In genomic region chr17:48100591-48101011, GRCh38 we compare ENCODE assay signal across 8 cellular contexts. TPM values are rescaled to one million over a fixed set of nuclear protein-coding genes. Genes with fewer than 3 reads are reported as not detected.
DNase-seq lines count a peak whose midpoint lies in the region; ATAC-seq and TF ChIP-seq lines count a peak whose summit lies in the region.

No MANE protein-coding gene starts in this region.

- no peak for DNase-seq in T-helper 1 cell
- DNase-seq in MM.1S: no peak
- DNase-seq in activated B cell treated with CpG ODN at 0.5 μM for 24 hours: no peak
- DNase-seq in foreskin keratinocyte: peak; percentile 56 to 77
- DNase-seq in activated CD4-positive, alpha-beta T cell treated with anti-CD3 and anti-CD28 coated beads, Interleukin-2, amount 50 U/mL, for 48 hours: no peak

- no peaks in the 10 kb centered on the region for H3K27me3 Mint-ChIP-seq in T-helper 1 cell treated with Interleukin-12 subunit alpha and Interleukin-12 subunit beta and Interleukin-4 antibody, amounts not matched to agents 30 μg/mL and 1 μg/mL, for 36 hours (ENCODE audit: low read depth)
- no peaks in the 10 kb centered on the region for H3K27me3 Mint-ChIP-seq in activated B cell treated with CpG ODN at 0.5 μM for 24 hours

- peaks cover 55% of the 10 kb centered on the region for H3K79me2 ChIP-seq in MM.1S (ENCODE audit: low read length)

- POLR2A ChIA-PET in activated B cell treated with CpG ODN at 0.5 μM for 24 hours (lab: Charles Lee): interaction anchor here (0.9 to 5.7 kb wide), 3 partner anchors 9 to 53 kb away, joined by 5 to 83 read pairs (median 8); partner anchors contain the start of gene NFE2L1

- no peak for TF ChIP-seq CTCF in MM.1S (IDR thresholded peaks at IDR 0.05; ENCODE audit: low read length)
- no peak for TF ChIP-seq CTCF in activated B cell treated with CpG ODN at 0.5 μM for 24 hours (IDR thresholded peaks at IDR 0.05)
- no peak for TF ChIP-seq CTCF in foreskin keratinocyte (conservative IDR thresholded peaks at IDR 0.05)
- no peak for TF ChIP-seq CTCF in neutrophil (IDR thresholded peaks at IDR 0.05)

- H3K9me3 Mint-ChIP-seq in T-helper 1 cell treated with Interleukin-12 subunit alpha and Interleukin-12 subunit beta and Interleukin-4 antibody, amounts not matched to agents 30 μg/mL and 1 μg/mL, for 36 hours: peaks cover 8% of the 10 kb centered on the region
- H3K9me3 Mint-ChIP-seq in activated B cell treated with CpG ODN at 0.5 μM for 24 hours: peaks cover 4% of the 10 kb centered on the region

- H3K4me2 ChIP-seq in MM.1S (ENCODE audit: low read depth, low read length): peak overlapping the region; percentile 96

- H3K9ac ChIP-seq in MM.1S (ENCODE audit: low read length): peak overlapping the region; percentile 66

- H4K20me1 ChIP-seq in MM.1S (ENCODE audit: insufficient read depth, low read length): no peaks in the 10 kb centered on the region

- ATAC-seq in activated B cell treated with CpG ODN at 0.5 μM for 24 hours (ENCODE audit: low read depth): no peak
- peak; percentile 29 for ATAC-seq in foreskin keratinocyte
- no peak for ATAC-seq in HG03025 (IDR thresholded peaks at IDR 0.05; ENCODE audit: low FRiP score, unreplicated experiment)

- H3K4me1 Mint-ChIP-seq in T-helper 1 cell treated with Interleukin-12 subunit alpha and Interleukin-12 subunit beta and Interleukin-4 antibody, amounts not matched to agents 30 μg/mL and 1 μg/mL, for 36 hours (ENCODE audit: low read depth): peaks cover 32% of the 10 kb centered on the region
- peaks cover 51% of the 10 kb centered on the region for H3K4me1 Mint-ChIP-seq in activated B cell treated with CpG ODN at 0.5 μM for 24 hours

- H3K4me3 ChIP-seq in MM.1S (ENCODE audit: low read length): peak overlapping the region; percentile 96
- H3K4me3 ChIP-seq in neutrophil (ENCODE audit: low read depth in 1 of 2, low read length in 1 of 2): peak overlapping the region; percentile 83 to 87

- peak overlapping the region; percentile 83 for H3K27ac Mint-ChIP-seq in T-helper 1 cell treated with Interleukin-12 subunit alpha and Interleukin-12 subunit beta and Interleukin-4 antibody, amounts not matched to agents 30 μg/mL and 1 μg/mL, for 36 hours
- H3K27ac Mint-ChIP-seq in activated B cell treated with CpG ODN at 0.5 μM for 24 hours: peak overlapping the region; percentile 92

- no peaks in the 10 kb centered on the region for H3K27me3 ChIP-seq in MM.1S (replicated peaks; ENCODE audit: insufficient read depth, low read length)
- H3K27me3 ChIP-seq in foreskin keratinocyte: no peaks in the 10 kb centered on the region
- H3K27me3 ChIP-seq in neutrophil: no peaks in the 10 kb centered on the region

- H3F3A ChIP-seq in MM.1S (ENCODE audit: insufficient read depth, low read length): peaks cover 26% of the 10 kb centered on the region

- H3K4me1 ChIP-seq in MM.1S (ENCODE audit: low read length) (peaks cover 17% of the 10 kb centered on the region), foreskin keratinocyte (peaks cover 11% of the 10 kb centered on the region), neutrophil (ENCODE audit: control insufficient read depth in 1 of 2, insufficient read depth in 1 of 2, low read depth in 1 of 2, low read length in 1 of 2) (peaks cover 51 to 52% of the 10 kb centered on the region in 2 experiments)

- CTCF ChIA-PET in activated B cell treated with CpG ODN at 0.5 μM for 24 hours (lab: Charles Lee): interaction anchor here (0.7 to 2.7 kb wide), 5 partner anchors 12 to 75 kb away, joined by 3 to 12 read pairs (median 4); no protein-coding TSS in a partner anchor

- intact Hi-C loops in activated B cell treated with CpG ODN at 0.5 μM for 24 hours (cut with micrococcal nuclease): loop anchor here (1.0 to 10.0 kb wide), 4 partner anchors 11 to 792 kb away; partner anchors contain the start of genes ATP5MC1, KPNB1 and NFE2L1

- H3K9me3 ChIP-seq in MM.1S (replicated peaks; ENCODE audit: insufficient read depth, low read length) (no peaks in the 10 kb centered on the region), neutrophil (no peaks in the 10 kb centered on the region)

- H2AFZ ChIP-seq in MM.1S (ENCODE audit: low read length): peak overlapping the region; percentile 94

- H3K9me2 ChIP-seq in MM.1S (replicated peaks; ENCODE audit: insufficient read depth, low read length): no peaks in the 10 kb centered on the region

- H3K4me3 Mint-ChIP-seq in T-helper 1 cell treated with Interleukin-12 subunit alpha and Interleukin-12 subunit beta and Interleukin-4 antibody, amounts not matched to agents 30 μg/mL and 1 μg/mL, for 36 hours: peak overlapping the region; percentile 96
- H3K4me3 Mint-ChIP-seq in activated B cell treated with CpG ODN at 0.5 μM for 24 hours: peak overlapping the region; percentile 94

- peaks cover 5% of the 10 kb centered on the region for H3K36me3 Mint-ChIP-seq in T-helper 1 cell treated with Interleukin-12 subunit alpha and Interleukin-12 subunit beta and Interleukin-4 antibody, amounts not matched to agents 30 μg/mL and 1 μg/mL, for 36 hours (ENCODE audit: low read depth)
- peaks cover 6% of the 10 kb centered on the region for H3K36me3 Mint-ChIP-seq in activated B cell treated with CpG ODN at 0.5 μM for 24 hours (ENCODE audit: low read depth)

- H3K27ac ChIP-seq in MM.1S (ENCODE audit: low read length) (peak overlapping the region; percentile 73; the same call in 1 of the 2 replicates), foreskin keratinocyte (peak overlapping the region; percentile 46), neutrophil (peak overlapping the region; percentile 86)

- H3K36me3 ChIP-seq in MM.1S (replicated peaks; ENCODE audit: insufficient read depth, low read length) (no peaks in the 10 kb centered on the region), neutrophil (no peaks in the 10 kb centered on the region)

RNA-seq across cellular contexts. Expression of gene CBX1, which starts 0.7 kb away (rescaled TPM):
- 46.0 and 49.5 TPM in 2 replicates for total RNA-seq in activated B cell treated with CpG ODN at 0.5 μM for 24 hours
- total RNA-seq in foreskin keratinocyte: 80.2 and 99.4 TPM in 2 replicates
- 64.8 and 85.1 TPM in 2 replicates for polyA plus RNA-seq in foreskin keratinocyte

RNA-seq across cellular contexts. Expression of gene SNX11, which starts 7.0 kb away (rescaled TPM):
- 129 and 145 TPM in 2 replicates for total RNA-seq in activated B cell treated with CpG ODN at 0.5 μM for 24 hours
- total RNA-seq in foreskin keratinocyte: 13.8 and 15.4 TPM in 2 replicates
- polyA plus RNA-seq in foreskin keratinocyte: 13.9 and 14.7 TPM in 2 replicates

RNA-seq across cellular contexts. Expression of gene NFE2L1, which starts 52.4 kb away (rescaled TPM):
- 127 and 141 TPM in 2 replicates for total RNA-seq in activated B cell treated with CpG ODN at 0.5 μM for 24 hours
- 106 and 116 TPM in 2 replicates for total RNA-seq in foreskin keratinocyte
- 58.7 and 62.8 TPM in 2 replicates for polyA plus RNA-seq in foreskin keratinocyte

Comparison
In these comparisons a context has a peak if more than half of its experiments do, and no peak if none do; other contexts are left out.
1. DNase-seq: peak in foreskin keratinocyte (2 of 2); none in T-helper 1 cell (0 of 5), MM.1S (single experiment), activated B cell treated with CpG ODN at 0.5 μM for 24 hours (single experiment) and activated CD4-positive, alpha-beta T cell treated with anti-CD3 and anti-CD28 coated beads, Interleukin-2, amount 50 U/mL, for 48 hours (0 of 2).
2. Peak in every context shown above with its lines, with median percentiles within 50 percentile points of each other: H3K27ac ChIP-seq.